ENCODE assay signal across 8 cellular contexts in the genomic region with DNA sequence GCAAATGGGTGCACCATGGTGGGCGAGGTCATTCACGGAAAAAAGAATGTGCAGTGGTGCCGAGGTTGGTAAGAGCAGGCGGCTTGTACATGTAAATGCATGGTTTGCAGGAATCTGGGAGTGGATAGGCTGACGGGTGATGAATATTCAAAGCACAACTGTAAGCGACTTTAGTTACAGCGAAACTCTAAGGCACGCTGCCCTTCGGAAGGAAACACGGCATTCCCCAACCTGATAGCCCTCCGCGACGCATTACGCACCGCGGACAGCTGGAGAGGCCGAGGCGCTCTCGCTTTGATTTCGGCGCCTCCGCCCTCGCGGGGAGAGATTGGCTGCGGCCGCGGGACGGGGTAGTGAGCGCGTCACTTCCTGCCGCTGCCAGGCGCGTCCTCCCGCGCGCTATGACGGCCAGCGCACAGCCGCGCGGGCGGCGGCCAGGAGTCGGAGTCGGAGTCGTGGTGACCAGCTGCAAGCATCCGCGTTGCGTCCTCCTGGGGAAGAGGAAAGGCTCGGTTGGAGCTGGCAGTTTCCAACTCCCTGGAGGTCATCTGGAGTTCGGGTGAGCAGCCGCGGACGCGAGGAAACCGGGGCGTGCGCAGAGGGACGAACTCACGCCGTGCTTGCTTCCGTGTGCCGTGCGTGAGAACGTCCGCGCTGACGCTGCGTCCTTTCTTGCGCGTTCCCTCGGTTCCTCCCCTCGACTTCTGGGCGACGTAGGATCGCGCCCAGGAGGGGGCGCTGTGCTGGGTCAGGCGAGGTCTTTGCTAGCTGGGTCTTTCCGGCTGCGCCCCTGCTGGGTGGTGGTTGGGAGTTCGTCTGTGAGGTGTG. TPM values are rescaled to one million over a fixed set of nuclear protein-coding genes. Genes with fewer than 3 reads are reported as not detected.
A peak's percentile ranks its signal among the peaks of the same experiment; 100 is the strongest.
DNase-seq lines count a peak whose midpoint lies in the region; ATAC-seq, FAIRE-seq and TF ChIP-seq lines count a peak whose summit lies in the region.

TSS of gene NUDT15 (plus strand) at position 381 of the 828 bp plus-strand sequence. CDS start at position 402, 21 bp downstream.

- peaks cover 4% of the 10 kb centered on the region for H3F3A ChIP-seq in smooth muscle cell (ENCODE audit: low read depth)

- ATAC-seq in GM18909 (IDR thresholded peaks at IDR 0.05; ENCODE audit: poor library complexity, unreplicated experiment) (peak; percentile 95), HG03175 (IDR thresholded peaks at IDR 0.05; ENCODE audit: unreplicated experiment) (peak; percentile 94)

- H3K4me2 ChIP-seq in smooth muscle cell, result peak within 1 kb of the TSS; percentile 89

- no peaks in the 10 kb centered on the region for H3K79me2 ChIP-seq in smooth muscle cell (ENCODE audit: low read depth)

- peak; percentile 93 for DNase-seq in AG09319 (ENCODE audit: extremely low read depth, low read depth)
- DNase-seq in NCI-H2227 treated with DMSO at 0.1 percent for 48 hours (lab: John Stamatoyannopoulos, UW), result peak; percentile 92
- peak; percentile 88 for DNase-seq in bronchial epithelial cell (ENCODE audit: low read depth)
- DNase-seq in iPS-NIHi11 (ENCODE audit: low spot score), result peak; percentile 96
- peak; percentile 90 for DNase-seq in smooth muscle cell (lab: John Stamatoyannopoulos, UW; ENCODE audit: unreplicated experiment)

- peaks cover 13% of the 10 kb centered on the region for H3K4me1 ChIP-seq in smooth muscle cell (ENCODE audit: low read depth)

- H3K36me3 ChIP-seq in bronchial epithelial cell (ENCODE audit: control insufficient read depth, insufficient read depth, low read length) (peaks cover 2% of the 10 kb centered on the region), smooth muscle cell (ENCODE audit: low read depth) (peaks cover 8% of the 10 kb centered on the region)

- under 1% methylated on average over 81 of the region's 82 CpGs for WGBS in smooth muscle cell (ENCODE audit: low lambda C conversion rate)

- H3K4me3 ChIP-seq in WI38 (ENCODE audit: low read depth, low read length) (peak within 1 kb of the TSS; percentile 79), bronchial epithelial cell (ENCODE audit: low read depth, low read length) (peak within 1 kb of the TSS; percentile 58), smooth muscle cell (peak within 1 kb of the TSS; percentile 80)

- peak within 1 kb of the TSS; percentile 96 for H3K27ac ChIP-seq in smooth muscle cell (ENCODE audit: low read depth)

- peak within 1 kb of the TSS; percentile 93 for H3K9ac ChIP-seq in smooth muscle cell (ENCODE audit: low read depth)

- no peak for FAIRE-seq in bronchial epithelial cell (lab: Jason Lieb, UNC)

- H4K20me1 ChIP-seq in smooth muscle cell (ENCODE audit: low read depth), result no peaks in the 10 kb centered on the region

- peaks cover 5% of the 10 kb centered on the region for H3K9me3 ChIP-seq in smooth muscle cell (replicated peaks; ENCODE audit: low read depth)

- TF ChIP-seq CTCF in AG09319 (IDR thresholded peaks at IDR 0.05; ENCODE audit: low read depth, low read length) (peak; percentile 98), WI38 (IDR thresholded peaks at IDR 0.05; ENCODE audit: low read depth, low read length) (peak; percentile 97), bronchial epithelial cell (IDR thresholded peaks at IDR 0.05; ENCODE audit: insufficient read depth, low read length, severe bottlenecking) (peak; percentile 100), smooth muscle cell (IDR thresholded peaks at IDR 0.05; ENCODE audit: borderline replicate concordance, insufficient read depth, poor library complexity, severe bottlenecking) (peak; percentile 97)

- H2AFZ ChIP-seq in smooth muscle cell (ENCODE audit: low read depth), result peak within 1 kb of the TSS; percentile 81

- H3K27me3 ChIP-seq in bronchial epithelial cell (ENCODE audit: control insufficient read depth, insufficient read depth, low read length) (no peaks in the 10 kb centered on the region), smooth muscle cell (ENCODE audit: low read depth) (no peaks in the 10 kb centered on the region)

RNA-seq across cellular contexts. Expression of gene NUDT15, which starts in this region (rescaled TPM):
- 24.5 and 25.3 TPM in 2 replicates for total RNA-seq in bronchial epithelial cell
- total RNA-seq in smooth muscle cell, result 6.9 and 7.6 TPM in 2 replicates
- 16.0 and 17.4 TPM in 2 replicates for polyA plus RNA-seq in smooth muscle cell

Comparison
In these comparisons a context has a peak if more than half of its experiments do, and no peak if none do; other contexts are left out.
1. Peak in every context shown above with its lines: DNase-seq, ATAC-seq, H3K4me3 ChIP-seq and H3K27ac ChIP-seq.